Comparison of ENCODE assay signal across 1 cellular context in the genomic region with DNA sequence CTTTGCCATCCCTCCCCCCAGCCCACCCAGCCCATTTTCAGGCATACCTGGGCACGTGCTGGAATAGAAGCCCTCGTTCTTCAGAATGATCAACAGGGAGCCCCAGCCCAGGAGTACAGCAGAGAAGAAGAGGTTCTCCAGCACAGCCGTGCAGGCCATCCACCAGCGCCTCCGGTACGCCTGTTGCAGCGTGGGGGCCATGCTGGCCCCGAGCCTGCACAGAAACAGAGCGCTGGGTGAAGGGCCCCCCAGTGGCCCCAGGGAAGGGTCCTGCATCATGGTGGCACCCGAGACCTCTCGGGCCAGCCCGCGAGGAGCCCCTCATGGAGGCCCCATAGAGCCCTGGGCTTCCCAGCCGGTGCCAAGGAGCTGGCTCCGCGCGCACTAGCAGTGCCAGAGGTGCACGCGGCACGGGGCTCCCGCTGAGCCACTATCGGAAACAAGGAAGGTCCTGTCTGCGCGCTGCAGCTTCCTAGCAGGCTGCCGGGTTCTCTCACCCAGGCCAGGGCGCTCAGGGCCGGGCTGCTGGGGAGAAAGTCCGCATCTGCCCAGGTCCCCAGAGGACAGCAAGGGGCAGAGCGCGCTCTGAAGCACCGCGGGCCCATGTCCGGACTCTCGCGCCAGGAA.
TF ChIP-seq lines count a peak whose summit lies in the region.

No MANE protein-coding gene starts in this region.

TF ChIP-seq in GM12878, 131 proteins besides CTCF, POLR2A, EP300 and RAD21:
- no peak for TF ChIP-seq SMAD1 (IDR thresholded peaks at IDR 0.05; ENCODE audit: low read depth, partially characterized antibody)
- TF ChIP-seq HDAC6 (IDR thresholded peaks at IDR 0.05; ENCODE audit: unreplicated experiment), result peak; percentile 96
- peak in 1 of 2 experiments; percentile 36; a peak in 1 of 4 replicates for TF ChIP-seq BHLHE40 (IDR thresholded peaks at IDR 0.05; ENCODE audit: borderline replicate concordance in 1 of 2, low read depth in 2 of 2, low read length in 1 of 2)
- peak; percentile 83; the same call in 1 of the 2 replicates for TF ChIP-seq HDAC2 (IDR thresholded peaks at IDR 0.05)
